Comparison of ENCODE assay signal across 24 cellular contexts in genomic region chr9:104779334-104779733, GRCh38. TPM values are rescaled to one million over a fixed set of nuclear protein-coding genes. Genes with fewer than 3 reads are reported as not detected.
"Had no signal": no experiment of that assay in that cellular context is flagged by ENCODE, and none has a peak within 500 bp of the region (broad histone marks: within the 10 kb centered on the region; RNA-seq: fewer than 3 reads in every experiment).

No MANE protein-coding gene starts in this region.

- H3K4me3 ChIP-seq: adrenal gland, colonic mucosa, Peyer's patch, SJSA1 had no signal

- H3K27me3 ChIP-seq: adrenal gland, colonic mucosa, Peyer's patch, SJSA1 had no signal

- ATAC-seq: activated CD4-positive, CD25-positive, alpha-beta regulatory T cell treated with anti-CD3 and anti-CD28 coated beads, Interleukin-2, amount 50 U/mL, for 24 hours; activated CD8-positive, alpha-beta T cell treated with anti-CD3 and anti-CD28 coated beads, Interleukin-2, amount 10 ng/mL, durations not matched to agents 7 days and 5 days; SK-N-SH treated with all-trans-retinoic acid at 6 μM for 48 hours had no signal

- H3K9me3 Mint-ChIP-seq: activated naive CD8-positive, alpha-beta T cell treated with anti-CD3 and anti-CD28 coated beads, Interleukin-2, amount 10 ng/mL, durations not matched to agents 7 days and 5 days had no signal

- DNase-seq: activated CD4-positive, alpha-beta T cell treated with anti-CD3 and anti-CD28 coated beads for 4 hours; activated CD8-positive, alpha-beta memory T cell treated with anti-CD3 and anti-CD28 coated beads, Interleukin-2, amount 50 U/mL, for 48 hours; activated CD8-positive, alpha-beta T cell treated with anti-CD3 and anti-CD28 coated beads, Interleukin-2, amount 10 ng/mL, durations not matched to agents 7 days and 5 days; activated naive CD4-positive, alpha-beta T cell treated with anti-CD3 and anti-CD28 coated beads, Interleukin-2, amount 50 U/mL, for 16 hours; activated naive CD8-positive, alpha-beta T cell treated with anti-CD3 and anti-CD28 coated beads, Interleukin-2, amount 10 ng/mL, durations not matched to agents 7 days and 5 days; activated T-cell treated with anti-CD3 and anti-CD28 coated beads, Interleukin-2, amount 50 U/mL, for 1 hour; anterior cingulate cortex; caudate nucleus; colonic mucosa; NCI-H1092 treated with DMSO at 0.1 percent for 48 hours; NCI-H146; NCI-H187 treated with DMSO at 0.1 percent for 48 hours; NCI-H2107; NCI-H69; Peyer's patch; Right ventricle myocardium superior; SW 1271 had no signal

- H3K4me3 Mint-ChIP-seq: activated CD8-positive, alpha-beta T cell treated with anti-CD3 and anti-CD28 coated beads, Interleukin-2, amount 10 ng/mL, durations not matched to agents 7 days and 5 days; activated naive CD8-positive, alpha-beta T cell treated with anti-CD3 and anti-CD28 coated beads, Interleukin-2, amount 10 ng/mL, durations not matched to agents 7 days and 5 days had no signal

- H3K4me1 Mint-ChIP-seq: activated naive CD8-positive, alpha-beta T cell treated with anti-CD3 and anti-CD28 coated beads, Interleukin-2, amount 10 ng/mL, durations not matched to agents 7 days and 5 days had no signal

- H3K36me3 ChIP-seq: colonic mucosa had no signal

- H3K4me2 ChIP-seq: KMS-11 had no signal

- H3K36me3 Mint-ChIP-seq: activated naive CD8-positive, alpha-beta T cell treated with anti-CD3 and anti-CD28 coated beads, Interleukin-2, amount 10 ng/mL, durations not matched to agents 7 days and 5 days had no signal

- H3K27ac ChIP-seq: colonic mucosa, KMS-11, Peyer's patch, RWPE1, SJSA1 had no signal

- H3K27ac Mint-ChIP-seq: activated CD8-positive, alpha-beta T cell treated with anti-CD3 and anti-CD28 coated beads, Interleukin-2, amount 10 ng/mL, durations not matched to agents 7 days and 5 days; activated naive CD8-positive, alpha-beta T cell treated with anti-CD3 and anti-CD28 coated beads, Interleukin-2, amount 10 ng/mL, durations not matched to agents 7 days and 5 days had no signal

- H3K4me1 ChIP-seq: colonic mucosa, Peyer's patch had no signal

RNA-seq across cellular contexts. Expression of gene NIPSNAP3B, which starts 15.4 kb away (rescaled TPM):
- total RNA-seq: MCF 10A had no signal
